ENCODE assay signal across 9 cellular contexts in the genomic region with DNA sequence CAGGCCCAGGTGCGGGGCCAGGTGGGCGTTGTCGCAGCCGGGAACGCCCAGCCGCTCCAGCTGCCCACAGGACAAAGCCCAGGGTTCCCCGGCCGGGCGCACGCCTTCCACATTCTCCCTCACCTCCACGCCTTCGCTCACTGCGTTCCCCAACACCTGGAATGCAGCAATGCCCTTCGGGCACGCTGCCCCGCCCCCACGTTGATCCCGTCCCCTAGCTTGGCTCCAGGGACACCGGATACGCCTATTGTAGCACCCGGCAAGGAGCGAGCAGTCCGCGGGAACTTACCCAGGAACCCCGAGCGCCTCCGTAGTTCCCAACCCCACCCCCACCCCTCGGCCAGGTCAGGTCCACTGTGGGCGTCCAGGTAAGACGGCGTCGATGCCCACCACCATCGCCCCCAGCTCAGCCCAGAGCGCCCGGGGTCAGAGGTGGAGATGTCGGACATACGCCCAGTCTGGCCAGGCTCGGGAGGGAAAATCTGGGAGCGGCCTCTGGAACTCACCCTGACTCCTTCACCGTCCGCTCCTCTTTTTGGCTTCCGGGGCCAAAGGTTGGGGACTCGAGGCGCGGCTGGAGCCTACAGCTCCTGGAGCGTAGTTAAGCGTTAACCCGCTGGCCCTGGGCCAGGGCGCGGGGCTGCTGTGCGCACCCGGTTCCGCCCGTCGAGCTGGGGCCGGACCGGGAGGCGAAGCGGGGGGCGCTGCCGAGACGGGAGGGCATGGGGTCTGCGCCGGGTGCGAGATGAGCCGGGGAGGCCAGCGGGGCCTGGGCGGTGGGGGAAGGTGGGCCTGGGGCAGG. TPM values are rescaled to one million over a fixed set of nuclear protein-coding genes. Genes with fewer than 3 reads are reported as not detected.
A peak's percentile ranks its signal among the peaks of the same experiment; 100 is the strongest.
DNase-seq lines count a peak whose midpoint lies in the region; ATAC-seq and TF ChIP-seq lines count a peak whose summit lies in the region.
"Had no signal": no experiment of that assay in that cellular context is flagged by ENCODE, and none has a peak within 500 bp of the region (broad histone marks: within the 10 kb centered on the region; RNA-seq: fewer than 3 reads in every experiment).

No MANE protein-coding gene starts in this region.

- in situ Hi-C loops in brain microvascular endothelial cell (cut with HindIII; ENCODE audit: low pct_ligation_motif_present, low sequenced_read_pairs): no loop called here

- no peak for TF ChIP-seq POLR2A in testis (IDR thresholded peaks at IDR 0.05)

- intact Hi-C loops in testis (cut with DNase I; ENCODE audit: low total_unique reads): no loop called here

- 1 to 2% methylated on average over 30 to 40 of the region's 68 CpGs for WGBS in testis, 2 donors

- TF ChIP-seq CTCF in brain microvascular endothelial cell (IDR thresholded peaks at IDR 0.05; ENCODE audit: low read depth, low read length, missing control alignments) (no peak), testis (IDR thresholded peaks at IDR 0.05) (no peak)

- peaks cover 22% of the 10 kb centered on the region for H3K4me1 ChIP-seq in testis

- H3K36me3 ChIP-seq in brain microvascular endothelial cell (replicated peaks): no peaks in the 10 kb centered on the region
- no peaks in the 10 kb centered on the region for H3K36me3 ChIP-seq in testis (ENCODE audit: low read depth, missing control alignments)

- DNase-seq in DMS53 treated with DMSO at 0.1 percent for 48 hours (lab: John Stamatoyannopoulos, UW; ENCODE audit: unreplicated experiment) (peak; percentile 42), NCI-H2171 (lab: John Stamatoyannopoulos, UW) (peak; percentile 43), brain microvascular endothelial cell (no peak), left lobe of liver (ENCODE audit: low spot score) (peak; percentile 94), testis (no peak), GF-D8 (lab: John Stamatoyannopoulos, UW) (no peak)

- H3K9me3 ChIP-seq in testis: no peaks in the 10 kb centered on the region

- H3K27ac ChIP-seq in brain microvascular endothelial cell (no peak overlapping the region), testis (no peak overlapping the region)

- peak; percentile 80 for ATAC-seq in left lobe of liver
- no peak for ATAC-seq in GM18873 (IDR thresholded peaks at IDR 0.05; ENCODE audit: low FRiP score, unreplicated experiment)
- ATAC-seq in GM18858 (IDR thresholded peaks at IDR 0.05; ENCODE audit: unreplicated experiment): no peak

- H3K4me3 ChIP-seq in brain microvascular endothelial cell (ENCODE audit: low read depth, low read length) (peak overlapping the region; percentile 27), testis (peak overlapping the region; percentile 58 to 81)

- H3K27me3 ChIP-seq in brain microvascular endothelial cell (replicated peaks) (peaks cover 9% of the 10 kb centered on the region), testis (no peaks in the 10 kb centered on the region)

RNA-seq across cellular contexts. Expression of gene CEP170B, which starts 0.6 kb away (rescaled TPM):
- total RNA-seq in left lobe of liver (22.9 TPM), testis (10 to 100 TPM; 73.9 to 79.7 TPM)
- polyA plus RNA-seq in testis (ENCODE audit: insufficient read depth, low read depth, low replicate concordance): 33.9 TPM
- polyA plus RNA-seq: IgD-negative memory B cell had no signal

Comparison
In these comparisons a context has a peak if more than half of its experiments do, and no peak if none do; other contexts are left out.
1. DNase-seq: peak in DMS53 treated with DMSO at 0.1 percent for 48 hours (single experiment), NCI-H2171 (single experiment) and left lobe of liver (single experiment); none in brain microvascular endothelial cell (single experiment), testis (single experiment) and GF-D8 (single experiment).